Comparison of ENCODE assay signal across 19 cellular contexts in genomic region chr14:51473351-51473750, GRCh38.
A peak's percentile ranks its signal among the peaks of the same experiment; 100 is the strongest.
DNase-seq lines count a peak whose midpoint lies in the region; ATAC-seq and TF ChIP-seq lines count a peak whose summit lies in the region.
"Had no signal": no experiment of that assay in that cellular context is flagged by ENCODE, and none has a peak within 500 bp of the region (broad histone marks: within the 10 kb centered on the region; RNA-seq: fewer than 3 reads in every experiment).

No MANE protein-coding gene starts in this region.

- H2BK5ac ChIP-seq in IMR-90 (ENCODE audit: low read depth, low read length, poor library complexity, severe bottlenecking) = peak overlapping the region; percentile 30

- intact Hi-C loops in IMR-90 (cut with micrococcal nuclease) = no loop called here
- intact Hi-C loops in esophagus squamous epithelium (cut with DNase I) = no loop called here
- intact Hi-C loops in activated T-helper 1 cell treated with anti-CD3 and anti-CD28 coated beads, Interleukin-12 subunit alpha, Interleukin-12 subunit beta, Interleukin-2, Interleukin-4 antibody, amounts not matched to agents 30 ng/mL and 10 ng/mL and 1 ng/mL, durations not matched to agents 14 hours and 24 hours and 36 hours (cut with micrococcal nuclease) = no loop called here

- H3K9me3 Mint-ChIP-seq in activated T-helper 1 cell treated with anti-CD3 and anti-CD28 coated beads, Interleukin-12 subunit alpha, Interleukin-12 subunit beta, Interleukin-2, Interleukin-4 antibody, amounts not matched to agents 30 ng/mL and 10 ng/mL and 1 ng/mL, durations not matched to agents 14 hours and 24 hours and 36 hours = no peaks in the 10 kb centered on the region

- ATAC-seq in IMR-90 (ENCODE audit: low read depth) (no peak), HG03175 (IDR thresholded peaks at IDR 0.05; ENCODE audit: unreplicated experiment) (no peak)
- ATAC-seq: GM12878, HCT116, HepG2 had no signal

- H3K18ac ChIP-seq in IMR-90 (ENCODE audit: low read depth, low read length) = no peak overlapping the region; the same call in 1 of the 2 replicates

- H2AFZ ChIP-seq in IMR-90 (replicated peaks; ENCODE audit: low read length, poor library complexity) = no peak overlapping the region
- H2AFZ ChIP-seq: PC-9 had no signal

- peaks cover 10% of the 10 kb centered on the region for H3K27me3 Mint-ChIP-seq in activated T-helper 1 cell treated with anti-CD3 and anti-CD28 coated beads, Interleukin-12 subunit alpha, Interleukin-12 subunit beta, Interleukin-2, Interleukin-4 antibody, amounts not matched to agents 30 ng/mL and 10 ng/mL and 1 ng/mL, durations not matched to agents 14 hours and 24 hours and 36 hours (ENCODE audit: insufficient read depth)

- no peaks in the 10 kb centered on the region for H3K4me1 Mint-ChIP-seq in activated T-helper 1 cell treated with anti-CD3 and anti-CD28 coated beads, Interleukin-12 subunit alpha, Interleukin-12 subunit beta, Interleukin-2, Interleukin-4 antibody, amounts not matched to agents 30 ng/mL and 10 ng/mL and 1 ng/mL, durations not matched to agents 14 hours and 24 hours and 36 hours (ENCODE audit: low read depth)
- H3K4me1 Mint-ChIP-seq: CD8-positive, alpha-beta memory T cell had no signal

- H2AK5ac ChIP-seq in IMR-90 (ENCODE audit: low read depth, low read length) = peak overlapping the region; percentile 94

- TF ChIP-seq EP300 in suprapubic skin (IDR thresholded peaks at IDR 0.05) = no peak

- peak overlapping the region; percentile 24 to 70; a peak in 1 of 4 replicates for H4K8ac ChIP-seq in IMR-90 (ENCODE audit: low read depth in 2 of 2, low read length in 2 of 2)

- no peak overlapping the region for H3K27ac Mint-ChIP-seq in activated T-helper 1 cell treated with anti-CD3 and anti-CD28 coated beads, Interleukin-12 subunit alpha, Interleukin-12 subunit beta, Interleukin-2, Interleukin-4 antibody, amounts not matched to agents 30 ng/mL and 10 ng/mL and 1 ng/mL, durations not matched to agents 14 hours and 24 hours and 36 hours
- H3K27ac Mint-ChIP-seq: CD8-positive, alpha-beta memory T cell had no signal

- no peaks in the 10 kb centered on the region for H3K79me1 ChIP-seq in IMR-90 (ENCODE audit: low read depth in 1 of 2, low read length in 2 of 2)

- dilution Hi-C loops in IMR-90 (cut with HindIII; ENCODE audit: low sequenced_read_pairs, unreplicated experiment) = no loop called here

- TF ChIP-seq RAD21 in IMR-90 (IDR thresholded peaks at IDR 0.05; ENCODE audit: low read length) = no peak

- POLR2A ChIA-PET in IMR-90 (lab: Charles Lee; ENCODE audit: unreplicated experiment) = no interaction called here

- H3K56ac ChIP-seq in IMR-90 (ENCODE audit: extremely low read depth, insufficient read depth, low read length) = no peak overlapping the region

- CTCF ChIA-PET in IMR-90 (lab: Yijun Ruan, JAX) = no interaction called here

- H2BK20ac ChIP-seq in IMR-90 (ENCODE audit: low read depth, low read length) = peak overlapping the region; percentile 59

- H2BK15ac ChIP-seq in IMR-90 (ENCODE audit: low read depth, low read length) = peak overlapping the region; percentile 74; the same call in 1 of the 3 replicates

- H3K27ac ChIP-seq in IMR-90 (ENCODE audit: insufficient read depth, low read length) = no peak overlapping the region
- peak overlapping the region; percentile 51 for H3K27ac ChIP-seq in WERI-Rb-1
- H3K27ac ChIP-seq in esophagus squamous epithelium = peak overlapping the region; percentile 76 to 90 (median 86)
- peak overlapping the region; percentile 77 for H3K27ac ChIP-seq in suprapubic skin
- H3K27ac ChIP-seq: BLaER1, PC-9, RWPE1 had no signal

- H3K4me3 Mint-ChIP-seq in activated T-helper 1 cell treated with anti-CD3 and anti-CD28 coated beads, Interleukin-12 subunit alpha, Interleukin-12 subunit beta, Interleukin-2, Interleukin-4 antibody, amounts not matched to agents 30 ng/mL and 10 ng/mL and 1 ng/mL, durations not matched to agents 14 hours and 24 hours and 36 hours = no peak overlapping the region
- H3K4me3 Mint-ChIP-seq: CD8-positive, alpha-beta memory T cell had no signal

- peaks cover 10% of the 10 kb centered on the region; the same call in 1 of the 2 replicates for H3K4me1 ChIP-seq in IMR-90 (ENCODE audit: control insufficient read depth, insufficient read depth, low read length)
- H3K4me1 ChIP-seq in esophagus squamous epithelium = peaks cover 16 to 66% (median 19%) of the 10 kb centered on the region in 3 donors
- H3K4me1 ChIP-seq in suprapubic skin = peaks cover 26% of the 10 kb centered on the region
- H3K4me1 ChIP-seq: BLaER1 had no signal

- H4K5ac ChIP-seq in IMR-90 (ENCODE audit: low read depth, low read length) = peak overlapping the region; percentile 49; the same call in 1 of the 2 replicates

- peak overlapping the region; percentile 42 for H3K4ac ChIP-seq in IMR-90 (ENCODE audit: low read depth, low read length)

- peak overlapping the region; percentile 61 for H3K14ac ChIP-seq in IMR-90 (replicated peaks; ENCODE audit: low read depth, low read length)

- no peak overlapping the region for H3K9ac ChIP-seq in IMR-90 (ENCODE audit: low read depth, low read length)
- H3K9ac ChIP-seq: BLaER1 had no signal

- in situ Hi-C loops in IMR-90 (cut with MboI; ENCODE audit: low sequenced_read_pairs) = no loop called here

- no peak for DNase-seq in IMR-90
- no peak for DNase-seq in WERI-Rb-1
- DNase-seq in esophagus squamous epithelium (lab: John Stamatoyannopoulos, UW) = no peak
- DNase-seq in suprapubic skin (ENCODE audit: low spot score in 2 of 2) = no peak
- no peak for DNase-seq in stimulated activated CD4-positive, alpha-beta T cell treated with anti-CD3 and anti-CD28 coated beads, Interleukin-15, amount 100 ng/mL, for 24 hours
- no peak for DNase-seq in activated T-helper 1 cell treated with anti-CD3 and anti-CD28 coated beads, Interleukin-12 subunit alpha, Interleukin-12 subunit beta, Interleukin-2, Interleukin-4 antibody, amounts not matched to agents 30 ng/mL and 10 ng/mL and 1 ng/mL, durations not matched to agents 14 hours and 24 hours and 36 hours (ENCODE audit: low spot score)
- DNase-seq: CD8-positive, alpha-beta memory T cell; DMS53; GOT3; KG1; NCI-H1417 treated with DMSO at 0.1 percent for 48 hours; NCI-H187 treated with DMSO at 0.1 percent for 48 hours; PC-9 had no signal

- TF ChIP-seq CTCF in IMR-90 (conservative IDR thresholded peaks at IDR 0.05; ENCODE audit: low read depth, low read length) = no peak
- TF ChIP-seq CTCF in WERI-Rb-1 (IDR thresholded peaks at IDR 0.05; ENCODE audit: low read depth, low read length) = no peak
- no peak for TF ChIP-seq CTCF in esophagus squamous epithelium (IDR thresholded peaks at IDR 0.05)
- no peak for TF ChIP-seq CTCF in suprapubic skin (IDR thresholded peaks at IDR 0.05)

- WGBS in IMR-90 (ENCODE audit: extremely low coverage in 2 of 2, insufficient read length in 1 of 2), 2 experiments = 100% methylated on average over 2 of the region's 4 CpGs; no CpG with 5 or more reads in 1 of the 2 experiments
- 55 to 66% methylated on average over 4 of the region's 4 CpGs for WGBS in esophagus squamous epithelium, 2 donors
- WGBS in suprapubic skin = 59% methylated on average over 4 of the region's 4 CpGs

- H3K27me3 ChIP-seq in IMR-90 (ENCODE audit: control insufficient read depth, insufficient read depth, low read length) (no peaks in the 10 kb centered on the region), WERI-Rb-1 (ENCODE audit: insufficient read depth, low read depth, severe bottlenecking) (no peaks in the 10 kb centered on the region), esophagus squamous epithelium (no peaks in the 10 kb centered on the region), suprapubic skin (no peaks in the 10 kb centered on the region)
- H3K27me3 ChIP-seq: BLaER1 had no signal

- no peaks in the 10 kb centered on the region for H3K36me3 ChIP-seq in IMR-90 (ENCODE audit: control insufficient read depth, insufficient read depth, low read length)
- H3K36me3 ChIP-seq in WERI-Rb-1 = no peaks in the 10 kb centered on the region
- no peaks in the 10 kb centered on the region for H3K36me3 ChIP-seq in esophagus squamous epithelium
- no peaks in the 10 kb centered on the region for H3K36me3 ChIP-seq in suprapubic skin
- H3K36me3 ChIP-seq: BLaER1 had no signal

- H3K4me2 ChIP-seq in IMR-90 (ENCODE audit: low read depth, low read length) = no peak overlapping the region
- H3K4me2 ChIP-seq: BLaER1, PC-9 had no signal

- peak overlapping the region; percentile 60; the same call in 1 of the 2 replicates for H2BK120ac ChIP-seq in IMR-90 (ENCODE audit: low read depth, low read length)

- no peaks in the 10 kb centered on the region for H3K9me1 ChIP-seq in IMR-90 (ENCODE audit: insufficient read depth, low read length)

- H3K36me3 Mint-ChIP-seq in activated T-helper 1 cell treated with anti-CD3 and anti-CD28 coated beads, Interleukin-12 subunit alpha, Interleukin-12 subunit beta, Interleukin-2, Interleukin-4 antibody, amounts not matched to agents 30 ng/mL and 10 ng/mL and 1 ng/mL, durations not matched to agents 14 hours and 24 hours and 36 hours (ENCODE audit: low read depth) = no peaks in the 10 kb centered on the region
- H3K36me3 Mint-ChIP-seq: CD8-positive, alpha-beta memory T cell had no signal

- no TSS peak for BruUV-seq in IMR-90 (replicated peaks; lab: Mats Ljungman, UMichigan)

- H4K91ac ChIP-seq in IMR-90 (ENCODE audit: insufficient read depth, low read depth, low read length) = peak overlapping the region; percentile 5; the same call in 1 of the 2 replicates

- H3K4me3 ChIP-seq in IMR-90 (ENCODE audit: insufficient read depth, low read depth, low read length) (no peak overlapping the region), WERI-Rb-1 (ENCODE audit: low read depth, low read length) (no peak overlapping the region), esophagus squamous epithelium (no peak overlapping the region), suprapubic skin (no peak overlapping the region)
- H3K4me3 ChIP-seq: BLaER1, GM12878, PC-9 had no signal

- no peak overlapping the region for H3K23ac ChIP-seq in IMR-90 (ENCODE audit: low read depth, low read length)

- 0 out of 2 replicates have a peak, but pooled peaks cover 2% of the 10 kb centered on the region for H3K9me3 ChIP-seq in IMR-90 (ENCODE audit: control insufficient read depth, insufficient read depth, low read length)
- peaks cover 2% of the 10 kb centered on the region for H3K9me3 ChIP-seq in WERI-Rb-1 (ENCODE audit: severe bottlenecking)
- no peaks in the 10 kb centered on the region for H3K9me3 ChIP-seq in esophagus squamous epithelium
- H3K9me3 ChIP-seq in suprapubic skin = no peaks in the 10 kb centered on the region
- H3K9me3 ChIP-seq: BLaER1 had no signal

- TF ChIP-seq POLR2A in IMR-90 (IDR thresholded peaks at IDR 0.05; ENCODE audit: low read depth, low read length) = no peak
- TF ChIP-seq POLR2A in esophagus squamous epithelium (IDR thresholded peaks at IDR 0.05) = no peak
- TF ChIP-seq POLR2A in suprapubic skin (IDR thresholded peaks at IDR 0.05) = no peak

- no peak overlapping the region for H2AK9ac ChIP-seq in IMR-90 (replicated peaks; ENCODE audit: low read depth, low read length, poor library complexity)

- no peaks in the 10 kb centered on the region for H4K20me1 ChIP-seq in IMR-90 (ENCODE audit: insufficient read depth, low read length)
- H4K20me1 ChIP-seq: BLaER1 had no signal

TF ChIP-seq in IMR-90, 13 proteins besides CTCF, POLR2A, EP300 and RAD21 (continues in another document):
- no peak for TF ChIP-seq CEBPB (IDR thresholded peaks at IDR 0.05; ENCODE audit: low read depth, low read length)
